In genomic region chr3:88058322-88058592, GRCh38 we compare ENCODE assay signal across 8 cellular contexts. TPM values are rescaled to one million over a fixed set of nuclear protein-coding genes. Genes with fewer than 3 reads are reported as not detected.
DNase-seq lines count a peak whose midpoint lies in the region; TF ChIP-seq lines count a peak whose summit lies in the region.

No MANE protein-coding gene starts in this region.

- intact Hi-C loops in dendritic cell treated with granulocyte-macrophage colony-stimulating factor and Interleukin-4, amounts not matched to agents 40 ng/mL and 50 ng/mL, for 4 days (cut with micrococcal nuclease) = loop anchor here (2.0 to 5.0 kb wide), 3 partner anchors 27 to 831 kb away; partner anchors contain the start of gene CHMP2B

- H3K4me3 Mint-ChIP-seq in dendritic cell treated with granulocyte-macrophage colony-stimulating factor and Interleukin-4, amounts not matched to agents 40 ng/mL and 50 ng/mL, for 4 days = peak overlapping the region; percentile 96
- peak overlapping the region; percentile 96 for H3K4me3 Mint-ChIP-seq in neural crest cell

- TF ChIP-seq CTCF in neural crest cell (conservative IDR thresholded peaks at IDR 0.05) = no peak

- peak overlapping the region; percentile 92 for H3K27ac Mint-ChIP-seq in dendritic cell treated with granulocyte-macrophage colony-stimulating factor and Interleukin-4, amounts not matched to agents 40 ng/mL and 50 ng/mL, for 4 days
- no peak overlapping the region for H3K27ac Mint-ChIP-seq in neural crest cell (ENCODE audit: unreplicated experiment)

- H3K4me3 ChIP-seq in Jurkat, Clone E6-1 (ENCODE audit: low read length) = peak overlapping the region; percentile 58

- TF ChIP-seq POLR2A in erythroblast (IDR thresholded peaks at IDR 0.05; ENCODE audit: low read length) = no peak

- no peaks in the 10 kb centered on the region for H3K27me3 Mint-ChIP-seq in dendritic cell treated with granulocyte-macrophage colony-stimulating factor and Interleukin-4, amounts not matched to agents 40 ng/mL and 50 ng/mL, for 4 days
- no peaks in the 10 kb centered on the region for H3K27me3 Mint-ChIP-seq in neural crest cell (ENCODE audit: low read depth)

- H3K4me1 Mint-ChIP-seq in dendritic cell treated with granulocyte-macrophage colony-stimulating factor and Interleukin-4, amounts not matched to agents 40 ng/mL and 50 ng/mL, for 4 days (ENCODE audit: low read depth) = peaks cover 33% of the 10 kb centered on the region
- peaks cover 42% of the 10 kb centered on the region for H3K4me1 Mint-ChIP-seq in neural crest cell

- H3K9me3 Mint-ChIP-seq in dendritic cell treated with granulocyte-macrophage colony-stimulating factor and Interleukin-4, amounts not matched to agents 40 ng/mL and 50 ng/mL, for 4 days = no peaks in the 10 kb centered on the region
- H3K9me3 Mint-ChIP-seq in neural crest cell = no peaks in the 10 kb centered on the region

- DNase-seq in NCI-H1092 treated with DMSO at 0.1 percent for 48 hours (lab: John Stamatoyannopoulos, UW) = peak; percentile 46
- DNase-seq in NCI-H1092 (lab: John Stamatoyannopoulos, UW) = no peak
- peak; percentile 35 for DNase-seq in Jurkat, Clone E6-1 (ENCODE audit: low read depth, low spot score)
- no peak for DNase-seq in neural crest cell (ENCODE audit: low read depth, low spot score)
- no peak for DNase-seq in effector CD4-positive, alpha-beta T cell
- no peak for DNase-seq in activated gamma-delta T cell (lab: John Stamatoyannopoulos, UW)
- DNase-seq in erythroblast (lab: John Stamatoyannopoulos, UW) = no peak

- H3K36me3 Mint-ChIP-seq in dendritic cell treated with granulocyte-macrophage colony-stimulating factor and Interleukin-4, amounts not matched to agents 40 ng/mL and 50 ng/mL, for 4 days (ENCODE audit: low read depth) = peaks cover 40% of the 10 kb centered on the region
- peaks cover 12% of the 10 kb centered on the region for H3K36me3 Mint-ChIP-seq in neural crest cell (ENCODE audit: low read depth)

RNA-seq across cellular contexts. Expression of gene CGGBP1, which starts 0.5 kb away (rescaled TPM):
- polyA plus RNA-seq in Jurkat, Clone E6-1 (2012; ENCODE audit: insufficient read depth, insufficient read length) = 80.8 TPM
- total RNA-seq in neural crest cell = 95.5 and 102 TPM in 2 replicates

RNA-seq across cellular contexts. Expression of gene ZNF654, which starts 0.8 kb away (rescaled TPM):
- polyA plus RNA-seq in Jurkat, Clone E6-1 (2012; ENCODE audit: insufficient read depth, insufficient read length) = 6.9 TPM
- total RNA-seq in neural crest cell = 7.2 and 8.6 TPM in 2 replicates

Comparison
In these comparisons a context has a peak if more than half of its experiments do, and no peak if none do; other contexts are left out.
1. DNase-seq: peak in NCI-H1092 treated with DMSO at 0.1 percent for 48 hours (single experiment) and Jurkat, Clone E6-1 (single experiment); none in NCI-H1092 (single experiment), neural crest cell (single experiment), effector CD4-positive, alpha-beta T cell (single experiment), activated gamma-delta T cell (single experiment) and erythroblast (0 of 2).